ENCODE assay signal across 13 cellular contexts in genomic region chr1:46041974-46042373, GRCh38.
DNase-seq lines count a peak whose midpoint lies in the region; ATAC-seq and TF ChIP-seq lines count a peak whose summit lies in the region.
"Had no signal": no experiment of that assay in that cellular context is flagged by ENCODE, and none has a peak within 500 bp of the region (broad histone marks: within the 10 kb centered on the region; RNA-seq: fewer than 3 reads in every experiment).

No MANE protein-coding gene starts in this region.

- no peak overlapping the region for H3K27ac ChIP-seq in CD4-positive, alpha-beta T cell (ENCODE audit: low read depth, low read length)

- H3K9me3 ChIP-seq in CD4-positive, alpha-beta T cell (ENCODE audit: control insufficient read depth, low read length) = no peaks in the 10 kb centered on the region

- no peak for ATAC-seq in GM18502 (IDR thresholded peaks at IDR 0.05; ENCODE audit: poor library complexity, unreplicated experiment)
- ATAC-seq in activated T-cell treated with anti-CD3 and anti-CD28 coated beads, Interleukin-2, amount 50 U/mL, for 4 hours = no peak
- ATAC-seq in CD4-positive, alpha-beta T cell (ENCODE audit: poor library complexity) = no peak
- ATAC-seq: natural killer cell had no signal

- POLR2A ChIA-PET in CD4-positive, alpha-beta T cell (lab: Charles Lee) = no interaction called here

- DNase-seq in GM04503 (ENCODE audit: low read depth) (peak; percentile 16), NCI-H774 (lab: John Stamatoyannopoulos, UW) (peak; percentile 57), cerebellum (ENCODE audit: low spot score) (peak; percentile 62), pons (ENCODE audit: low spot score) (peak; percentile 50)
- DNase-seq in activated T-cell treated with anti-CD3 and anti-CD28 coated beads, Interleukin-2, amount 50 U/mL, for 4 hours = no peak
- DNase-seq in activated naive CD4-positive, alpha-beta T cell treated with anti-CD3 and anti-CD28 coated beads for 36 hours = no peak
- no peak for DNase-seq in CD4-positive, alpha-beta T cell
- DNase-seq: activated CD4-positive, CD25-positive, alpha-beta regulatory T cell; CD8-positive, alpha-beta memory T cell; natural killer cell; NCI-H1048 had no signal

- CTCF ChIA-PET in activated naive CD4-positive, alpha-beta T cell treated with anti-CD3 and anti-CD28 coated beads for 36 hours (lab: Charles Lee) = interaction anchor here (0.5 kb wide), 1 partner anchor 194 kb away, joined by 4 read pairs; no protein-coding TSS in a partner anchor
- CTCF ChIA-PET in CD4-positive, alpha-beta T cell (lab: Charles Lee) = no interaction called here

- H3K36me3 Mint-ChIP-seq in activated T-cell treated with anti-CD3 and anti-CD28 coated beads, Interleukin-2, amount 50 U/mL, for 4 hours (ENCODE audit: insufficient read depth) = no peaks in the 10 kb centered on the region
- H3K36me3 Mint-ChIP-seq in activated naive CD4-positive, alpha-beta T cell treated with anti-CD3 and anti-CD28 coated beads for 36 hours (ENCODE audit: low read depth) = no peaks in the 10 kb centered on the region
- no peaks in the 10 kb centered on the region for H3K36me3 Mint-ChIP-seq in CD4-positive, alpha-beta T cell (ENCODE audit: low read depth)
- H3K36me3 Mint-ChIP-seq: CD8-positive, alpha-beta memory T cell; natural killer cell had no signal

- H3K4me1 Mint-ChIP-seq in activated T-cell treated with anti-CD3 and anti-CD28 coated beads, Interleukin-2, amount 50 U/mL, for 4 hours (ENCODE audit: low read depth) = peaks cover 4% of the 10 kb centered on the region
- H3K4me1 Mint-ChIP-seq in activated naive CD4-positive, alpha-beta T cell treated with anti-CD3 and anti-CD28 coated beads for 36 hours (ENCODE audit: low read depth) = no peaks in the 10 kb centered on the region
- H3K4me1 Mint-ChIP-seq in CD4-positive, alpha-beta T cell (ENCODE audit: low read depth) = no peaks in the 10 kb centered on the region

- H3K4me3 Mint-ChIP-seq in activated T-cell treated with anti-CD3 and anti-CD28 coated beads, Interleukin-2, amount 50 U/mL, for 4 hours = no peak overlapping the region
- no peak overlapping the region for H3K4me3 Mint-ChIP-seq in activated naive CD4-positive, alpha-beta T cell treated with anti-CD3 and anti-CD28 coated beads for 36 hours
- no peak overlapping the region for H3K4me3 Mint-ChIP-seq in CD4-positive, alpha-beta T cell
- H3K4me3 Mint-ChIP-seq: CD8-positive, alpha-beta memory T cell; natural killer cell had no signal

- H3K27ac Mint-ChIP-seq in activated naive CD4-positive, alpha-beta T cell treated with anti-CD3 and anti-CD28 coated beads for 36 hours = no peak overlapping the region
- no peak overlapping the region for H3K27ac Mint-ChIP-seq in CD4-positive, alpha-beta T cell
- H3K27ac Mint-ChIP-seq: natural killer cell had no signal

- intact Hi-C loops in activated naive CD4-positive, alpha-beta T cell treated with anti-CD3 and anti-CD28 coated beads for 36 hours (cut with micrococcal nuclease) = no loop called here
- intact Hi-C loops in CD4-positive, alpha-beta T cell (cut with DNase I, micrococcal nuclease) = no loop called here

- no peak for TF ChIP-seq CTCF in CD4-positive, alpha-beta T cell (IDR thresholded peaks at IDR 0.05)

- no peaks in the 10 kb centered on the region for H3K27me3 ChIP-seq in CD4-positive, alpha-beta T cell (ENCODE audit: control insufficient read depth, insufficient read depth, low read length)
- H3K27me3 ChIP-seq: dorsolateral prefrontal cortex had no signal

- no peaks in the 10 kb centered on the region for H3K9me3 Mint-ChIP-seq in activated T-cell treated with anti-CD3 and anti-CD28 coated beads, Interleukin-2, amount 50 U/mL, for 4 hours
- no peaks in the 10 kb centered on the region for H3K9me3 Mint-ChIP-seq in activated naive CD4-positive, alpha-beta T cell treated with anti-CD3 and anti-CD28 coated beads for 36 hours
- H3K9me3 Mint-ChIP-seq in CD4-positive, alpha-beta T cell = no peaks in the 10 kb centered on the region
- H3K9me3 Mint-ChIP-seq: CD8-positive, alpha-beta memory T cell; natural killer cell had no signal

- no peaks in the 10 kb centered on the region for H3K27me3 Mint-ChIP-seq in activated T-cell treated with anti-CD3 and anti-CD28 coated beads, Interleukin-2, amount 50 U/mL, for 4 hours (ENCODE audit: low read depth)
- H3K27me3 Mint-ChIP-seq in activated naive CD4-positive, alpha-beta T cell treated with anti-CD3 and anti-CD28 coated beads for 36 hours (ENCODE audit: low read depth) = no peaks in the 10 kb centered on the region
- H3K27me3 Mint-ChIP-seq in CD4-positive, alpha-beta T cell = peaks cover 5% of the 10 kb centered on the region
- H3K27me3 Mint-ChIP-seq: CD8-positive, alpha-beta memory T cell had no signal

Comparison
In these comparisons a context has a peak if more than half of its experiments do, and no peak if none do; other contexts are left out.
1. DNase-seq: peak in GM04503 (single experiment), NCI-H774 (single experiment), cerebellum (single experiment) and pons (single experiment); none in activated T-cell treated with anti-CD3 and anti-CD28 coated beads, Interleukin-2, amount 50 U/mL, for 4 hours (single experiment), activated naive CD4-positive, alpha-beta T cell treated with anti-CD3 and anti-CD28 coated beads for 36 hours (single experiment) and CD4-positive, alpha-beta T cell (0 of 10).